In the genomic region with DNA sequence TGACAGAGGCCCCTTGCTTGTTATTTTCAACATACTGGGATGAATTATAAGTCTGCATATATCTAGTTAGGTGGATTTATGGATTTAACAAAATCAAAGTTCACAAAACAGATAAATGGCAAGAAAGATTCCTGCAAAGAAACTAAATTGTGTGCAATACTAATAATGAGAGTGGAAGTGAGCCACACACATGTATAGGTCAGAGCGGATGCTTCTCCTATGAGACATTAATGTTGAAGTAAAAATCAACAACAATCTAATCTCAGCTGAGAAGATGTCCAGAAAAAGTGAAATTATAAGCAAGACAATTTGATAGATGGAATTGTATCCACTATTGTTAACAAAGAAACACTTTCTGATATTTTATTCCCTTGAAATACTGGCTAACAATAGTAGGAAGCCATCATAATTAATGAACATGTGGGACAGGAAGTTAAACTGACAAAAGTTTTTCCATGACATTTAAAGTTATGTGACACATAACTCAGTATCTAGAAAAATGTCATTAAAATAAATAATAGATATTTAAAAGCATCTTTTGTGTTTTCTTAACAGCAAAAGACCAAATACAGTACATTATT, we compare ENCODE assay signal across 1 cellular context.
TF ChIP-seq lines count a peak whose summit lies in the region.

No MANE protein-coding gene starts in this region.

TF ChIP-seq in IMR-90, 13 proteins besides CTCF, POLR2A, EP300 and RAD21:
- no peak for TF ChIP-seq BHLHE40 (IDR thresholded peaks at IDR 0.05; ENCODE audit: low read depth, low read length)
- TF ChIP-seq, protein P1, sequence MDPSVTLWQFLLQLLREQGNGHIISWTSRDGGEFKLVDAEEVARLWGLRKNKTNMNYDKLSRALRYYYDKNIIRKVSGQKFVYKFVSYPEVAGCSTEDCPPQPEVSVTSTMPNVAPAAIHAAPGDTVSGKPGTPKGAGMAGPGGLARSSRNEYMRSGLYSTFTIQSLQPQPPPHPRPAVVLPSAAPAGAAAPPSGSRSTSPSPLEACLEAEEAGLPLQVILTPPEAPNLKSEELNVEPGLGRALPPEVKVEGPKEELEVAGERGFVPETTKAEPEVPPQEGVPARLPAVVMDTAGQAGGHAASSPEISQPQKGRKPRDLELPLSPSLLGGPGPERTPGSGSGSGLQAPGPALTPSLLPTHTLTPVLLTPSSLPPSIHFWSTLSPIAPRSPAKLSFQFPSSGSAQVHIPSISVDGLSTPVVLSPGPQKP (IDR thresholded peaks at IDR 0.05; ENCODE audit: borderline replicate concordance, low read depth, low read length) = no peak
- TF ChIP-seq, protein P2, sequence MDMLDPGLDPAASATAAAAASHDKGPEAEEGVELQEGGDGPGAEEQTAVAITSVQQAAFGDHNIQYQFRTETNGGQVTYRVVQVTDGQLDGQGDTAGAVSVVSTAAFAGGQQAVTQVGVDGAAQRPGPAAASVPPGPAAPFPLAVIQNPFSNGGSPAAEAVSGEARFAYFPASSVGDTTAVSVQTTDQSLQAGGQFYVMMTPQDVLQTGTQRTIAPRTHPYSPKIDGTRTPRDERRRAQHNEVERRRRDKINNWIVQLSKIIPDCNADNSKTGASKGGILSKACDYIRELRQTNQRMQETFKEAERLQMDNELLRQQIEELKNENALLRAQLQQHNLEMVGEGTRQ (IDR thresholded peaks at IDR 0.05; ENCODE audit: low read depth, low read length) = no peak
- no peak for TF ChIP-seq MXI1 (IDR thresholded peaks at IDR 0.05; ENCODE audit: borderline replicate concordance, low read depth, low read length)
- no peak for TF ChIP-seq RFX5 (IDR thresholded peaks at IDR 0.05; ENCODE audit: low read depth, low read length)
- no peak for TF ChIP-seq SMC3 (IDR thresholded peaks at IDR 0.05; ENCODE audit: low read depth, low read length)
- no peak for TF ChIP-seq FOS (IDR thresholded peaks at IDR 0.05; ENCODE audit: low read depth, low read length)
- TF ChIP-seq MAFK (IDR thresholded peaks at IDR 0.05; ENCODE audit: low read depth, low read length) = no peak
- TF ChIP-seq CEBPB (IDR thresholded peaks at IDR 0.05; ENCODE audit: low read depth, low read length) = no peak
- no peak for TF ChIP-seq NFE2L2 (IDR thresholded peaks at IDR 0.05; ENCODE audit: low read depth, low read length)
- TF ChIP-seq CHD1 (IDR thresholded peaks at IDR 0.05; ENCODE audit: low read depth, low read length) = no peak
- no peak for TF ChIP-seq RCOR1 (IDR thresholded peaks at IDR 0.05; ENCODE audit: insufficient replicate concordance, low read length)
- no peak for TF ChIP-seq MAZ (IDR thresholded peaks at IDR 0.05; ENCODE audit: borderline replicate concordance, low read depth, low read length)
